Comparison of ENCODE assay signal across 10 cellular contexts in genomic region chr3:114308830-114309229, GRCh38. TPM values are rescaled to one million over a fixed set of nuclear protein-coding genes. Genes with fewer than 3 reads are reported as not detected.
DNase-seq lines count a peak whose midpoint lies in the region; ATAC-seq and TF ChIP-seq lines count a peak whose summit lies in the region.
"Had no signal": no experiment of that assay in that cellular context is flagged by ENCODE, and none has a peak within 500 bp of the region (broad histone marks: within the 10 kb centered on the region; RNA-seq: fewer than 3 reads in every experiment).

No MANE protein-coding gene starts in this region.

- peak; percentile 93 for ATAC-seq in GM18498 (IDR thresholded peaks at IDR 0.05; ENCODE audit: unreplicated experiment)
- peak; percentile 89 for ATAC-seq in HG02642 (IDR thresholded peaks at IDR 0.05; ENCODE audit: poor library complexity, unreplicated experiment)

- DNase-seq in T-helper 9 cell, result peak; percentile 47
- peak; percentile 16 for DNase-seq in lung microvascular endothelial cell (ENCODE audit: low read depth in 2 of 2)
- DNase-seq in NCI-H2227 (lab: John Stamatoyannopoulos, UW; ENCODE audit: unreplicated experiment), result no peak
- DNase-seq in lower leg skin (ENCODE audit: low spot score in 2 of 2), result no peak
- no peak for DNase-seq in NCI-H1092 (lab: John Stamatoyannopoulos, UW)
- DNase-seq in NCI-H82 (lab: John Stamatoyannopoulos, UW), result no peak
- DNase-seq: DND-41, NCI-H226 had no signal

- WGBS in lower leg skin, 2 donors, result 54 to 62% methylated on average over 5 of the region's 5 CpGs

- no peak overlapping the region for H3K4me3 ChIP-seq in lower leg skin (ENCODE audit: low read depth, poor library complexity, severe bottlenecking)

- TF ChIP-seq CTCF in lower leg skin (IDR thresholded peaks at IDR 0.05), result no peak

- intact Hi-C loops in lower leg skin (cut with DNase I; ENCODE audit: low total_unique reads), result no loop called here

- no peak for TF ChIP-seq POLR2A in lower leg skin (IDR thresholded peaks at IDR 0.05)

RNA-seq across cellular contexts. Expression of gene TIGIT, which starts 15.0 kb away (rescaled TPM):
- total RNA-seq in lung microvascular endothelial cell, result not detected in 2 replicates
- total RNA-seq in lower leg skin, result 1 to 10 TPM in 1 of 4 donors, not detected in 3; 1.2 TPM

Comparison
In these comparisons a context has a peak if more than half of its experiments do, and no peak if none do; other contexts are left out.
1. DNase-seq: peak in T-helper 9 cell (single experiment) and lung microvascular endothelial cell (2 of 2); none in NCI-H2227 (single experiment), lower leg skin (0 of 2), NCI-H1092 (single experiment) and NCI-H82 (single experiment).